In the genomic region with DNA sequence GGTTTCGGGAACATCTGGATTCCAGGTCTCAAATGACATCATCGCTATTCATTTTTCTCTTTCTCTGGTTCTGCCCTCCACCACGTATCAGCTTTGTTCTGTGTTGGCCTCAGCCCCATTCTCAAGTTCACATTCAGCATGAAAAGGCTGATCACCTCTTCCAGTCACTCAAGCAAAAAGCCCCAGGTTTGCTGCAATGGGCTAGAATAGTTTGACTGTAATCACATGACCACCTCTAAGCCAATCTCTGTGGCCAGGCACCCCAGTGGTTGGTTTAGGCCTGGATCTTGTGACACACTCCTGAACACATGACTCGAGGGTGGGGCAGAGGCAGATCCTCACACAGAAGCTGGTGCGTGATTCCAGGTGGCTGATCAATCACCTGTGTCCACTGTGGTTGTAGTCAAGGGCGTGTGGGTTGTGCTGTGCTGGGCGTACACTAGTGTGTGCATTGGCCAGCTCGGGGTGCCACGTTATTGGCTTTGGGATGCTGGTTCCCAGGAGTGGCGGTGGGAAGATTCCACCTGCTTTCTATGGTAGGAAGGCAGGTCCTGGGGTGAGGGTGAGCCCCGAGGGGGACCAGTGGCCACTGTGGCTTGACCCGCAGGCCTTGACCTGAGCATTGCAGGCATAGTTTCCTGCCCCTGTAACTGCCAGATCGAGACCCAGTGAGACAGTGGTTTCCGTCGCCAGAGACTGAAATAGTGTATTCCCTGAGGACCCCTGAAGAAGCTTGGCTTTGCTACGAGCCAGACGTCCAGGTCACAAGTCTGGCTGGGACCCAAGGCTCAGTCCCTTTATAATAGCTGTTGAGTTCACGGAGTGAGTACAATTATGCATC, we compare ENCODE assay signal across 8 cellular contexts.
DNase-seq lines count a peak whose midpoint lies in the region; ATAC-seq and TF ChIP-seq lines count a peak whose summit lies in the region.

No MANE protein-coding gene starts in this region.

- H3K4me3 ChIP-seq in fibroblast of mammary gland (ENCODE audit: control insufficient read depth, low read depth, low read length) = no peak overlapping the region

- DNase-seq in ELR (ENCODE audit: low read depth) (peak; percentile 15), fibroblast of mammary gland (ENCODE audit: low read depth) (peak; percentile 56), posterior cingulate gyrus (no peak), foreskin melanocyte (no peak), NCI-H1105 (lab: John Stamatoyannopoulos, UW) (no peak)

- no peak for TF ChIP-seq CTCF in fibroblast of mammary gland (conservative IDR thresholded peaks at IDR 0.05; ENCODE audit: control insufficient read depth, insufficient read depth, low read depth, low read length)

- ATAC-seq in GM19395 (IDR thresholded peaks at IDR 0.05; ENCODE audit: unreplicated experiment) (peak; percentile 86), HG03342 (IDR thresholded peaks at IDR 0.05; ENCODE audit: unreplicated experiment) (peak; percentile 90), GM21367 (IDR thresholded peaks at IDR 0.05; ENCODE audit: unreplicated experiment) (no peak)

- intact Hi-C loops in posterior cingulate gyrus (cut with DNase I) = no loop called here

Comparison
In these comparisons a context has a peak if more than half of its experiments do, and no peak if none do; other contexts are left out.
1. DNase-seq: peak in ELR (single experiment) and fibroblast of mammary gland (single experiment); none in posterior cingulate gyrus (0 of 10), foreskin melanocyte (single experiment) and NCI-H1105 (single experiment).